In the genomic region with DNA sequence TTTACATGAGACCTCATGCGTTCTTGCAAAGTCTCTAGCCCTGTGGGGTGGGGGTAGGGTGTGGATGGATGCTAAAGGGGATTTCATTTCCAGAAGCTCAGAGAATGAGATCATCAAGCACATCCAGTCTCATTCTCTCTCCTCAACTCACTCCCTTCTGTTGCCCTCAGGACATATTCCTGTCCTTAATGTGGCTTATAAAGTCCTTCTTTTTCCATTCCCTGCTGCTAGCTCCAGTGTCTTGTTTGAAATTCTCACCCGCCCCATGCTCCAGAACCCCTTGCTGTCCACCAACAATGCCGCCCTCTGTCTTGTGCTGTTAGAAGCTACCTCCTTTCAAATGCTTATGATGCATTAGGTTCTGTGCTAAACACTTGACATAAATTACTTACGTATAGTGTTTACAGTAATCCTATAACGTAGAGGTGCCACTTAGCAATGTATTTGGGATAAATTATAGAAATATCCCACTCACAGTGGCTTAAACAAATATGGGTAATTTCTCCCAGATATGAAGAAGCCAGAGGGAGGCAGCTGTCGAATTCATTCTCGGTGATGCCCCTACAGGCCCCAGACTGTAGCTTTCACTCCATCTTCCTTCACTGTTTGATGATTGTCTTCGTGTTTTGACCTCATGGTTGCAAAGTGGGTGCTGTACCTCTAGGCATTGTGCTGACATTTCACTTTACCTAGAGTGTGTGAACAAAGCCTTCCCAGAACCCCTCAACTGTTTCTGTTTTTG, we compare ENCODE assay signal across 19 cellular contexts.
DNase-seq lines count a peak whose midpoint lies in the region; ATAC-seq, FAIRE-seq and TF ChIP-seq lines count a peak whose summit lies in the region.
"Had no signal": no experiment of that assay in that cellular context is flagged by ENCODE, and none has a peak within 500 bp of the region (broad histone marks: within the 10 kb centered on the region; RNA-seq: fewer than 3 reads in every experiment).

No MANE protein-coding gene starts in this region.

- no peaks in the 10 kb centered on the region for H3K79me1 ChIP-seq in IMR-90 (ENCODE audit: low read depth in 1 of 2, low read length in 2 of 2)

- peak overlapping the region; percentile 48; the same call in 1 of the 2 replicates for H2AK5ac ChIP-seq in IMR-90 (ENCODE audit: low read depth, low read length)

- peaks cover 4% of the 10 kb centered on the region; the same call in 1 of the 2 replicates for H3K9me1 ChIP-seq in IMR-90 (ENCODE audit: insufficient read depth, low read length)
- H3K9me1 ChIP-seq in K562 (ENCODE audit: control insufficient read depth, insufficient read depth, low read length): no peaks in the 10 kb centered on the region

- in situ Hi-C loops in IMR-90 (cut with MboI; ENCODE audit: low sequenced_read_pairs) (no loop called here), K562 (cut with MboI) (no loop called here)

- no peak overlapping the region for H2AFZ ChIP-seq in IMR-90 (replicated peaks; ENCODE audit: low read length, poor library complexity)
- no peak overlapping the region for H2AFZ ChIP-seq in K562 (ENCODE audit: low read depth, low read length)

- ATAC-seq in IMR-90 (ENCODE audit: low read depth): no peak
- ATAC-seq in K562: peak; percentile 69
- ATAC-seq in HG02610 (IDR thresholded peaks at IDR 0.05; ENCODE audit: unreplicated experiment): no peak
- no peak for ATAC-seq in aorta (ENCODE audit: low FRiP score)
- no peak for ATAC-seq in HG02938 (IDR thresholded peaks at IDR 0.05; ENCODE audit: unreplicated experiment)

- BruUV-seq in IMR-90 (replicated peaks; lab: Mats Ljungman, UMichigan): no TSS peak
- BruUV-seq in K562 (replicated peaks; lab: Mats Ljungman, UMichigan): no TSS peak

- no peak for FAIRE-seq in K562 (lab: Jason Lieb, UNC)
- FAIRE-seq: H1 had no signal

- DNase-seq in AG10803 (ENCODE audit: low read depth): peak; percentile 37
- DNase-seq in IMR-90: peak; percentile 51
- DNase-seq in K562 (ENCODE audit: extremely low read depth in 1 of 4, low spot score in 3 of 4): no peak
- DNase-seq in midbrain (lab: John Stamatoyannopoulos, UW): peak; percentile 11
- DNase-seq in NCI-H1436 (lab: John Stamatoyannopoulos, UW): no peak
- DNase-seq in aorta: no peak
- DNase-seq: activated CD4-positive, alpha-beta T cell treated with anti-CD3 and anti-CD28 coated beads for 48 hours; activated naive CD4-positive, alpha-beta T cell treated with anti-CD3 and anti-CD28 coated beads, Interleukin-2, amount 10 ng/mL, durations not matched to agents 7 days and 5 days; CD4-positive, alpha-beta T cell; DND-41; effector memory CD4-positive, alpha-beta T cell; ovary; SHP77 treated with DMSO at 0.1 percent for 48 hours; spleen; stimulated activated naive CD4-positive, alpha-beta T cell had no signal

- TF ChIP-seq POLR2A in IMR-90 (IDR thresholded peaks at IDR 0.05; ENCODE audit: low read depth, low read length): no peak
- no peak for TF ChIP-seq POLR2A in K562 (conservative IDR thresholded peaks at IDR 0.05)

- no peak overlapping the region for H2BK5ac ChIP-seq in IMR-90 (ENCODE audit: low read depth, low read length, poor library complexity, severe bottlenecking)

- H3K4me3 ChIP-seq in AG10803 (ENCODE audit: low read length) (no peak overlapping the region), IMR-90 (ENCODE audit: insufficient read depth, low read depth, low read length) (no peak overlapping the region), K562 (no peak overlapping the region), aorta (ENCODE audit: low read length in 2 of 2) (no peak overlapping the region)
- H3K4me3 ChIP-seq: cardiac muscle cell, ovary, spleen had no signal

- TF ChIP-seq EP300 in K562 (IDR thresholded peaks at IDR 0.05; ENCODE audit: low read length): no peak

- peak overlapping the region; percentile 68; the same call in 1 of the 2 replicates for H2BK20ac ChIP-seq in IMR-90 (ENCODE audit: low read depth, low read length)

- H3K9ac ChIP-seq in IMR-90 (ENCODE audit: low read depth, low read length) (no peak overlapping the region), K562 (ENCODE audit: insufficient read depth in 1 of 2, low read depth in 2 of 2, low read length in 2 of 2) (no peak overlapping the region)

- H2BK120ac ChIP-seq in IMR-90 (ENCODE audit: low read depth, low read length): peak overlapping the region; percentile 60

- H2AK9ac ChIP-seq in IMR-90 (replicated peaks; ENCODE audit: low read depth, low read length, poor library complexity): peak overlapping the region; percentile 28

- WGBS in IMR-90 (ENCODE audit: extremely low coverage in 2 of 2, insufficient read length in 1 of 2), 2 experiments: no CpG with 5 or more reads among the region's 8 CpGs
- 49% methylated on average over 8 of the region's 8 CpGs for WGBS in K562 (ENCODE audit: insufficient coverage, low coverage, missing lambda C conversion rate)
- WGBS in aorta, 2 donors: 95 to 96% methylated on average over 8 of the region's 8 CpGs

- H3K4me2 ChIP-seq in IMR-90 (ENCODE audit: low read depth, low read length) (no peak overlapping the region), K562 (ENCODE audit: insufficient read depth, low read length) (no peak overlapping the region)

- H3K27ac ChIP-seq in IMR-90 (ENCODE audit: insufficient read depth, low read length): no peak overlapping the region
- no peak overlapping the region for H3K27ac ChIP-seq in K562 (ENCODE audit: extremely low read depth, low read depth, low read length)
- H3K27ac ChIP-seq in aorta (ENCODE audit: low read depth in 1 of 2, low read length in 2 of 2): no peak overlapping the region
- H3K27ac ChIP-seq: cardiac muscle cell, ovary, spleen had no signal

- POLR2A ChIA-PET in IMR-90 (lab: Charles Lee; ENCODE audit: unreplicated experiment) (no interaction called here), K562 (lab: Yijun Ruan, JAX) (interaction anchor here (1.2 to 1.5 kb wide), 2 partner anchors 10 to 110 kb away, joined by 4 to 5 read pairs; no protein-coding TSS in a partner anchor)

- H3K9me3 ChIP-seq in IMR-90 (ENCODE audit: control insufficient read depth, insufficient read depth, low read length) (no peaks in the 10 kb centered on the region), K562 (replicated peaks; ENCODE audit: control insufficient read depth, insufficient read depth, low read depth, low read length) (no peaks in the 10 kb centered on the region), aorta (ENCODE audit: control insufficient read depth, low read length) (no peaks in the 10 kb centered on the region)
- H3K9me3 ChIP-seq: ovary, spleen had no signal

- H3K18ac ChIP-seq in IMR-90 (ENCODE audit: low read depth, low read length): no peak overlapping the region

- H3K27me3 ChIP-seq in IMR-90 (ENCODE audit: control insufficient read depth, insufficient read depth, low read length) (no peaks in the 10 kb centered on the region), K562 (ENCODE audit: control insufficient read depth in 2 of 2, insufficient read depth in 2 of 2, low read length in 2 of 2) (no peaks in the 10 kb centered on the region), aorta (ENCODE audit: control insufficient read depth in 1 of 2, insufficient read depth in 2 of 2, low read length in 1 of 2) (no peaks in the 10 kb centered on the region)
- H3K27me3 ChIP-seq: cardiac muscle cell, ovary, spleen had no signal

- TF ChIP-seq RAD21 in IMR-90 (IDR thresholded peaks at IDR 0.05; ENCODE audit: low read length) (no peak), K562 (CRISPR knock-in tag; conservative IDR thresholded peaks at IDR 0.05 in 1 of 2, IDR thresholded peaks at IDR 0.05 in 1 of 2) (peak in 1 of 2 experiments; percentile 17; a peak in 1 of 4 replicates)

- intact Hi-C loops in IMR-90 (cut with micrococcal nuclease): loop anchor here (10.0 kb wide), 1 partner anchor 354 kb away; no protein-coding TSS in a partner anchor
- intact Hi-C loops in K562 (cut with micrococcal nuclease): loop anchor here (10.0 kb wide), 1 partner anchor 276 kb away; the partner anchor contains the start of gene TBL1XR1
- intact Hi-C loops in aorta (cut with DNase I): loop anchor here (10.0 kb wide), 2 partner anchors 276 to 1374 kb away; partner anchors contain the start of gene TBL1XR1 (in 2 of the 2)

- dilution Hi-C loops in IMR-90 (cut with HindIII; ENCODE audit: low sequenced_read_pairs, unreplicated experiment): no loop called here

- H4K20me1 ChIP-seq in IMR-90 (ENCODE audit: insufficient read depth, low read length) (no peaks in the 10 kb centered on the region), K562 (replicated peaks; ENCODE audit: control insufficient read depth, insufficient read depth, low read length) (no peaks in the 10 kb centered on the region)

- 0 out of 2 replicates have a peak overlapping the region, but pooled peaks have one; percentile 2 for H3K14ac ChIP-seq in IMR-90 (replicated peaks; ENCODE audit: low read depth, low read length)

- no peak overlapping the region for H3K23ac ChIP-seq in IMR-90 (ENCODE audit: low read depth, low read length)

- peak overlapping the region; percentile 50; the same call in 2 of the 3 replicates for H2BK15ac ChIP-seq in IMR-90 (ENCODE audit: low read depth, low read length)

- CTCF ChIA-PET in IMR-90 (lab: Yijun Ruan, JAX): interaction anchor here (1.3 kb wide), 1 partner anchor 120 kb away, joined by 4 read pairs; no protein-coding TSS in a partner anchor
- CTCF ChIA-PET in K562 (lab: Yijun Ruan, JAX; ENCODE audit: low intra/inter-chr PET ratio): no interaction called here

- H4K91ac ChIP-seq in IMR-90 (ENCODE audit: insufficient read depth, low read depth, low read length): peak overlapping the region; percentile 13; the same call in 1 of the 2 replicates

- H4K8ac ChIP-seq in IMR-90 (ENCODE audit: low read depth in 2 of 2, low read length in 2 of 2): no peak overlapping the region

- peaks cover 7% of the 10 kb centered on the region for H3K4me1 ChIP-seq in IMR-90 (ENCODE audit: control insufficient read depth, insufficient read depth, low read length)
- no peaks in the 10 kb centered on the region; a peak in 2 of 5 replicates for H3K4me1 ChIP-seq in K562 (replicated peaks in 1 of 2; ENCODE audit: control insufficient read depth in 2 of 2, insufficient read depth in 2 of 2, low read length in 2 of 2)
- H3K4me1 ChIP-seq in aorta (ENCODE audit: control insufficient read depth in 1 of 2, insufficient read depth in 2 of 2, low read length in 2 of 2): no peaks in the 10 kb centered on the region
- H3K4me1 ChIP-seq: spleen had no signal

- H3K79me2 ChIP-seq in K562 (ENCODE audit: control insufficient read depth, insufficient read depth, low read length): no peaks in the 10 kb centered on the region

- H3K4ac ChIP-seq in IMR-90 (ENCODE audit: low read depth, low read length): peak overlapping the region; percentile 60

- H3K56ac ChIP-seq in IMR-90 (ENCODE audit: extremely low read depth, insufficient read depth, low read length): no peak overlapping the region

- TF ChIP-seq CTCF in AG10803 (conservative IDR thresholded peaks at IDR 0.05; ENCODE audit: low read length) (no peak), IMR-90 (conservative IDR thresholded peaks at IDR 0.05; ENCODE audit: low read depth, low read length) (no peak), K562 (IDR thresholded peaks at IDR 0.05 in 2 of 3, conservative IDR thresholded peaks at IDR 0.05 in 1 of 3; ENCODE audit: insufficient read depth in 2 of 3, low read depth in 1 of 3, low read length in 3 of 3) (no peak; a peak in 1 of 6 replicates)

- no peak overlapping the region for H4K5ac ChIP-seq in IMR-90 (ENCODE audit: low read depth, low read length)

- H3K36me3 ChIP-seq in IMR-90 (ENCODE audit: control insufficient read depth, insufficient read depth, low read length) (no peaks in the 10 kb centered on the region), K562 (ENCODE audit: control insufficient read depth, insufficient read depth, low read length) (no peaks in the 10 kb centered on the region), aorta (ENCODE audit: control insufficient read depth in 1 of 2, insufficient read depth in 2 of 2, low read length in 1 of 2) (no peaks in the 10 kb centered on the region)
- H3K36me3 ChIP-seq: cardiac muscle cell, ovary, spleen had no signal

Comparison
In these comparisons a context has a peak if more than half of its experiments do, and no peak if none do; other contexts are left out.
1. DNase-seq: peak in AG10803 (single experiment), IMR-90 (single experiment) and midbrain (single experiment); none in K562 (0 of 4), NCI-H1436 (single experiment) and aorta (0 of 2).